ENCODE assay signal across 14 cellular contexts in genomic region chrX:30589146-30589888, GRCh38. TPM values are rescaled to one million over a fixed set of nuclear protein-coding genes. Genes with fewer than 3 reads are reported as not detected.
DNase-seq lines count a peak whose midpoint lies in the region; ATAC-seq and TF ChIP-seq lines count a peak whose summit lies in the region.
"Had no signal": no experiment of that assay in that cellular context is flagged by ENCODE, and none has a peak within 500 bp of the region (broad histone marks: within the 10 kb centered on the region; RNA-seq: fewer than 3 reads in every experiment).

No MANE protein-coding gene starts in this region.

- no peak overlapping the region for H3K27ac Mint-ChIP-seq in activated naive CD4-positive, alpha-beta T cell treated with anti-CD3 and anti-CD28 coated beads, Interleukin-2, amount 50 U/mL, for 72 hours
- H3K27ac Mint-ChIP-seq: activated CD8-positive, alpha-beta T cell treated with anti-CD3 and anti-CD28 coated beads, Interleukin-2, amount 10 ng/mL, durations not matched to agents 7 days and 5 days; immature natural killer cell had no signal

- TF ChIP-seq POLR2A in NB4 (IDR thresholded peaks at IDR 0.05; ENCODE audit: extremely low read depth, insufficient read length): no peak

- no peaks in the 10 kb centered on the region for H3K9me3 Mint-ChIP-seq in activated naive CD4-positive, alpha-beta T cell treated with anti-CD3 and anti-CD28 coated beads, Interleukin-2, amount 50 U/mL, for 72 hours
- H3K9me3 Mint-ChIP-seq: immature natural killer cell had no signal

- no peak overlapping the region for H3K4me3 ChIP-seq in NB4 (ENCODE audit: low read depth, low read length)

- DNase-seq in AML-193 (lab: John Stamatoyannopoulos, UW) (peak; percentile 14 to 17), NB4 (ENCODE audit: low read depth) (peak; percentile 58), T1000 (lab: John Stamatoyannopoulos, UW) (no peak), GM03348 (ENCODE audit: low spot score) (no peak), DMS 273 (lab: John Stamatoyannopoulos, UW; ENCODE audit: unreplicated experiment) (no peak)
- no peak for DNase-seq in activated naive CD4-positive, alpha-beta T cell treated with anti-CD3 and anti-CD28 coated beads, Interleukin-2, amount 50 U/mL, for 72 hours (ENCODE audit: low spot score in 2 of 2)
- DNase-seq: activated CD8-positive, alpha-beta T cell treated with anti-CD3 and anti-CD28 coated beads, Interleukin-2, amount 10 ng/mL, durations not matched to agents 7 days and 5 days; activated effector memory CD4-positive, alpha-beta T cell treated with Interleukin-2 at 50 U/mL for 16 hours; DMS53; foreskin melanocyte; immature natural killer cell; NCI-H1092 treated with DMSO at 0.1 percent for 48 hours had no signal

- TF ChIP-seq CTCF in NB4 (IDR thresholded peaks at IDR 0.05; ENCODE audit: low read depth, low read length): no peak

- no peaks in the 10 kb centered on the region for H3K36me3 Mint-ChIP-seq in activated naive CD4-positive, alpha-beta T cell treated with anti-CD3 and anti-CD28 coated beads, Interleukin-2, amount 50 U/mL, for 72 hours
- H3K36me3 Mint-ChIP-seq: immature natural killer cell had no signal

- peak; percentile 38 for ATAC-seq in GM19043 (IDR thresholded peaks at IDR 0.05; ENCODE audit: low read depth, unreplicated experiment)
- peak; percentile 44 for ATAC-seq in HG02884 (IDR thresholded peaks at IDR 0.05; ENCODE audit: unreplicated experiment)
- no peak for ATAC-seq in activated naive CD4-positive, alpha-beta T cell treated with anti-CD3 and anti-CD28 coated beads, Interleukin-2, amount 50 U/mL, for 72 hours
- ATAC-seq: activated CD8-positive, alpha-beta T cell treated with anti-CD3 and anti-CD28 coated beads, Interleukin-2, amount 10 ng/mL, durations not matched to agents 7 days and 5 days had no signal

RNA-seq across cellular contexts. Expression of gene TASL, which starts 11.8 kb away (rescaled TPM):
- 1 to 10 TPM; 2.7 to 4.3 TPM for total RNA-seq in activated naive CD4-positive, alpha-beta T cell treated with anti-CD3 and anti-CD28 coated beads, Interleukin-2, amount 50 U/mL, for 72 hours

Comparison
In these comparisons a context has a peak if more than half of its experiments do, and no peak if none do; other contexts are left out.
1. DNase-seq: peak in AML-193 (2 of 2) and NB4 (single experiment); none in T1000 (single experiment), GM03348 (single experiment), activated naive CD4-positive, alpha-beta T cell treated with anti-CD3 and anti-CD28 coated beads, Interleukin-2, amount 50 U/mL, for 72 hours (0 of 2) and DMS 273 (single experiment).
2. ATAC-seq: peak in GM19043 (single experiment) and HG02884 (single experiment); none in activated naive CD4-positive, alpha-beta T cell treated with anti-CD3 and anti-CD28 coated beads, Interleukin-2, amount 50 U/mL, for 72 hours (0 of 2).